In genomic region chr1:90936061-90936460, GRCh38 we compare ENCODE assay signal across 21 cellular contexts.
"Had no signal": no experiment of that assay in that cellular context is flagged by ENCODE, and none has a peak within 500 bp of the region (broad histone marks: within the 10 kb centered on the region; RNA-seq: fewer than 3 reads in every experiment).

No MANE protein-coding gene starts in this region.

- H3K27me3 ChIP-seq: foreskin keratinocyte, right lobe of liver, testis, vagina had no signal

- H3K27ac ChIP-seq: foreskin keratinocyte, lower lobe of right lung, right lobe of liver, testis, vagina, VCaP had no signal

- H3K4me1 ChIP-seq: foreskin keratinocyte, lower lobe of right lung, right lobe of liver, testis had no signal

- H3K27ac Mint-ChIP-seq: activated CD4-positive, alpha-beta T cell treated with anti-CD3 and anti-CD28 coated beads, Interleukin-2, amount 10 ng/mL, durations not matched to agents 7 days and 5 days; activated CD8-positive, alpha-beta memory T cell treated with anti-CD3 and anti-CD28 coated beads, Interleukin-2, amount 10 ng/mL, durations not matched to agents 7 days and 5 days; activated CD8-positive, alpha-beta T cell treated with anti-CD3 and anti-CD28 coated beads for 36 hours; activated naive CD4-positive, alpha-beta T cell treated with anti-CD3 and anti-CD28 coated beads, Interleukin-2, amount 50 U/mL, for 72 hours had no signal

- H3K9me3 Mint-ChIP-seq: activated CD4-positive, alpha-beta T cell treated with anti-CD3 and anti-CD28 coated beads, Interleukin-2, amount 10 ng/mL, durations not matched to agents 7 days and 5 days; activated CD8-positive, alpha-beta T cell treated with anti-CD3 and anti-CD28 coated beads for 36 hours had no signal

- H3K4me3 Mint-ChIP-seq: activated CD4-positive, alpha-beta T cell treated with anti-CD3 and anti-CD28 coated beads, Interleukin-2, amount 10 ng/mL, durations not matched to agents 7 days and 5 days; activated CD8-positive, alpha-beta memory T cell treated with anti-CD3 and anti-CD28 coated beads, Interleukin-2, amount 10 ng/mL, durations not matched to agents 7 days and 5 days; activated CD8-positive, alpha-beta T cell treated with anti-CD3 and anti-CD28 coated beads for 36 hours had no signal

- H3K4me1 Mint-ChIP-seq: activated CD8-positive, alpha-beta memory T cell treated with anti-CD3 and anti-CD28 coated beads, Interleukin-2, amount 10 ng/mL, durations not matched to agents 7 days and 5 days had no signal

- ATAC-seq: activated CD8-positive, alpha-beta memory T cell treated with anti-CD3 and anti-CD28 coated beads, Interleukin-2, amount 10 ng/mL, durations not matched to agents 7 days and 5 days; activated CD8-positive, alpha-beta T cell treated with anti-CD3 and anti-CD28 coated beads for 36 hours; activated naive CD4-positive, alpha-beta T cell treated with anti-CD3 and anti-CD28 coated beads, Interleukin-2, amount 50 U/mL, for 72 hours; foreskin keratinocyte; left lobe of liver; lower lobe of right lung; naive thymus-derived CD4-positive, alpha-beta T cell; right lobe of liver had no signal

- H3K9me3 ChIP-seq: lower lobe of right lung, right lobe of liver, testis, vagina had no signal

- H3K27me3 Mint-ChIP-seq: activated CD4-positive, alpha-beta T cell treated with anti-CD3 and anti-CD28 coated beads, Interleukin-2, amount 10 ng/mL, durations not matched to agents 7 days and 5 days; activated CD8-positive, alpha-beta memory T cell treated with anti-CD3 and anti-CD28 coated beads, Interleukin-2, amount 10 ng/mL, durations not matched to agents 7 days and 5 days; activated CD8-positive, alpha-beta T cell treated with anti-CD3 and anti-CD28 coated beads for 36 hours; naive thymus-derived CD4-positive, alpha-beta T cell had no signal

- H3K4me3 ChIP-seq: lower lobe of right lung, right lobe of liver, testis, vagina had no signal

- DNase-seq: activated CD4-positive, alpha-beta T cell treated with anti-CD3 and anti-CD28 coated beads, Interleukin-2, amount 10 ng/mL, durations not matched to agents 7 days and 5 days; activated CD4-positive, CD25-positive, alpha-beta regulatory T cell treated with anti-CD3 and anti-CD28 coated beads, Interleukin-2, amount 50 U/mL, for 72 hours; activated CD8-positive, alpha-beta memory T cell treated with anti-CD3 and anti-CD28 coated beads, Interleukin-2, amount 10 ng/mL, durations not matched to agents 7 days and 5 days; activated CD8-positive, alpha-beta T cell treated with anti-CD3 and anti-CD28 coated beads for 36 hours; activated gamma-delta T cell; activated T-cell treated with anti-CD3 and anti-CD28 coated beads for 4 hours; amniotic stem cell; cerebellar nuclear complex; foreskin keratinocyte; lower lobe of right lung; naive thymus-derived CD4-positive, alpha-beta T cell; right lobe of liver; small intestine; stimulated activated CD8-positive, alpha-beta memory T cell treated with anti-CD3 and anti-CD28 coated beads, Interleukin-4, amount 100 ng/mL, for 48 hours; stimulated activated naive CD4-positive, alpha-beta T cell; testis; trophoblast cell had no signal
